8 cellular contexts compared by ENCODE assay signal in genomic region chr14:51860164-51860835, GRCh38. TPM values are rescaled to one million over a fixed set of nuclear protein-coding genes. Genes with fewer than 3 reads are reported as not detected.
A peak's percentile ranks its signal among the peaks of the same experiment; 100 is the strongest.
DNase-seq lines count a peak whose midpoint lies in the region; ATAC-seq and TF ChIP-seq lines count a peak whose summit lies in the region.

TSS of gene GNG2 (plus strand) at chr14:51860612. CDS start at chr14:51950679, 90,067 bp downstream.

- H3K9me3 Mint-ChIP-seq in endothelial cell (ENCODE audit: unreplicated experiment), result no peaks in the 10 kb centered on the region

- TF ChIP-seq CTCF in endothelial cell (IDR thresholded peaks at IDR 0.05; ENCODE audit: unreplicated experiment), result no peak

- peaks cover 2% of the 10 kb centered on the region for H3K27me3 Mint-ChIP-seq in endothelial cell (ENCODE audit: unreplicated experiment)

- peak within 1 kb of the TSS; percentile 98 for H3K4me3 Mint-ChIP-seq in endothelial cell (ENCODE audit: unreplicated experiment)

- ATAC-seq in GM19452 (IDR thresholded peaks at IDR 0.05; ENCODE audit: unreplicated experiment) (peak; percentile 91), HG03565 (IDR thresholded peaks at IDR 0.05; ENCODE audit: unreplicated experiment) (peak; percentile 65)

- H3K36me3 Mint-ChIP-seq in endothelial cell (ENCODE audit: low read depth, unreplicated experiment), result peaks cover 4% of the 10 kb centered on the region

- peak in 11 of 14 donors; percentile 18 to 64 (median 49) for DNase-seq in C1 segment of cervical spinal cord (lab: John Stamatoyannopoulos, UW)
- peak; percentile 78 for DNase-seq in NOMO-1 treated with dmso at 0.1 percent for 144 hours (lab: John Stamatoyannopoulos, UW; ENCODE audit: unreplicated experiment)
- peak; percentile 68 for DNase-seq in activated CD8-positive, alpha-beta memory T cell treated with anti-CD3 and anti-CD28 coated beads, Interleukin-2, amount 50 U/mL, for 1 hour (ENCODE audit: extremely low read depth)
- peak; percentile 76 for DNase-seq in endothelial cell (ENCODE audit: low spot score)
- DNase-seq in midbrain (lab: John Stamatoyannopoulos, UW), result peak; percentile 66
- peak; percentile 72 to 80 for DNase-seq in stimulated activated CD8-positive, alpha-beta memory T cell treated with anti-CD3 and anti-CD28 coated beads, Interleukin-15, amount 100 ng/mL, for 48 hours (ENCODE audit: low read depth in 2 of 2)

- peaks cover 58% of the 10 kb centered on the region for H3K4me1 Mint-ChIP-seq in endothelial cell (ENCODE audit: unreplicated experiment)

- peak within 1 kb of the TSS; percentile 97 for H3K27ac Mint-ChIP-seq in endothelial cell (ENCODE audit: unreplicated experiment)

RNA-seq across cellular contexts. Expression of gene GNG2, which starts in this region (rescaled TPM):
- 80.8 TPM for total RNA-seq in endothelial cell (ENCODE audit: unreplicated experiment)

Comparison
In these comparisons a context has a peak if more than half of its experiments do, and no peak if none do; other contexts are left out.
1. Peak in every context shown above with its lines: DNase-seq and ATAC-seq.